11 cellular contexts compared by ENCODE assay signal in genomic region chr18:49859006-49859359, GRCh38. TPM values are rescaled to one million over a fixed set of nuclear protein-coding genes. Genes with fewer than 3 reads are reported as not detected.
DNase-seq lines count a peak whose midpoint lies in the region; ATAC-seq and TF ChIP-seq lines count a peak whose summit lies in the region.
"Had no signal": no experiment of that assay in that cellular context is flagged by ENCODE, and none has a peak within 500 bp of the region (broad histone marks: within the 10 kb centered on the region; RNA-seq: fewer than 3 reads in every experiment).

No MANE protein-coding gene starts in this region.

- no peak overlapping the region for H3K4me3 Mint-ChIP-seq in activated naive CD8-positive, alpha-beta T cell treated with anti-CD3 and anti-CD28 coated beads, Interleukin-2, amount 50 U/mL, for 24 hours
- H3K4me3 Mint-ChIP-seq: activated B cell treated with CpG ODN at 0.5 μM for 24 hours; activated CD8-positive, alpha-beta memory T cell treated with anti-CD3 and anti-CD28 coated beads, Interleukin-2, amount 10 ng/mL, durations not matched to agents 7 days and 5 days; CD8-positive, alpha-beta memory T cell had no signal

- no peaks in the 10 kb centered on the region for H3K36me3 Mint-ChIP-seq in activated naive CD8-positive, alpha-beta T cell treated with anti-CD3 and anti-CD28 coated beads, Interleukin-2, amount 50 U/mL, for 24 hours (ENCODE audit: low read depth)
- H3K36me3 Mint-ChIP-seq: activated CD8-positive, alpha-beta memory T cell treated with anti-CD3 and anti-CD28 coated beads, Interleukin-2, amount 10 ng/mL, durations not matched to agents 7 days and 5 days; CD8-positive, alpha-beta memory T cell had no signal

- H3K36me3 ChIP-seq in mucosa of descending colon (ENCODE audit: low read depth): no peaks in the 10 kb centered on the region

- peak; percentile 4 for TF ChIP-seq CTCF in mucosa of descending colon (IDR thresholded peaks at IDR 0.05)

- no peaks in the 10 kb centered on the region for H3K9me3 Mint-ChIP-seq in activated naive CD8-positive, alpha-beta T cell treated with anti-CD3 and anti-CD28 coated beads, Interleukin-2, amount 50 U/mL, for 24 hours
- H3K9me3 Mint-ChIP-seq: activated B cell treated with CpG ODN at 0.5 μM for 24 hours; CD8-positive, alpha-beta memory T cell had no signal

- H3K9me3 ChIP-seq in right cardiac atrium (ENCODE audit: control insufficient read depth, low read length) (no peaks in the 10 kb centered on the region), mucosa of descending colon (no peaks in the 10 kb centered on the region)

- intact Hi-C loops in right cardiac atrium (cut with DNase I): loop anchor here (2.0 to 10.0 kb wide), 4 partner anchors 294 to 348 kb away; partner anchors contain the start of gene LIPG (in 3 of the 4)
- intact Hi-C loops in Right ventricle myocardium inferior (cut with DNase I): loop anchor here (2.0 kb wide), 2 partner anchors 298 to 348 kb away; no protein-coding TSS in a partner anchor
- intact Hi-C loops in mucosa of descending colon (cut with DNase I, micrococcal nuclease): loop anchor here in 1 of 2 donors (2.0 kb wide), 1 partner anchor 350 kb away; no protein-coding TSS in a partner anchor

- no peaks in the 10 kb centered on the region for H3K27me3 ChIP-seq in right cardiac atrium (ENCODE audit: control insufficient read depth, insufficient read depth)

- H3K4me1 Mint-ChIP-seq in activated naive CD8-positive, alpha-beta T cell treated with anti-CD3 and anti-CD28 coated beads, Interleukin-2, amount 50 U/mL, for 24 hours: no peaks in the 10 kb centered on the region
- H3K4me1 Mint-ChIP-seq: activated B cell treated with CpG ODN at 0.5 μM for 24 hours; activated CD8-positive, alpha-beta memory T cell treated with anti-CD3 and anti-CD28 coated beads, Interleukin-2, amount 10 ng/mL, durations not matched to agents 7 days and 5 days had no signal

- ATAC-seq in right cardiac atrium (peak; percentile 24 to 47), Right ventricle myocardium inferior (no peak), mucosa of descending colon (peak; percentile 83)
- no peak for ATAC-seq in activated naive CD8-positive, alpha-beta T cell treated with anti-CD3 and anti-CD28 coated beads, Interleukin-2, amount 50 U/mL, for 24 hours
- ATAC-seq: activated CD8-positive, alpha-beta memory T cell treated with anti-CD3 and anti-CD28 coated beads, Interleukin-2, amount 10 ng/mL, durations not matched to agents 7 days and 5 days had no signal

- no peak for DNase-seq in right cardiac atrium
- DNase-seq in Right ventricle myocardium inferior (ENCODE audit: missing footprints): no peak
- no peak for DNase-seq in epithelial cell of prostate (ENCODE audit: low read depth, low spot score)
- peak; percentile 82 to 87 (median 82) for DNase-seq in mucosa of descending colon
- DNase-seq in T-helper 9 cell: no peak
- no peak for DNase-seq in activated naive CD8-positive, alpha-beta T cell treated with anti-CD3 and anti-CD28 coated beads, Interleukin-2, amount 50 U/mL, for 24 hours
- DNase-seq in mesenteric fat pad (ENCODE audit: low spot score): no peak
- DNase-seq in central memory CD4-positive, alpha-beta T cell: no peak
- DNase-seq: activated B cell treated with CpG ODN at 0.5 μM for 24 hours had no signal

- H3K4me1 ChIP-seq in right cardiac atrium (ENCODE audit: control insufficient read depth, insufficient read depth, low read length) (no peaks in the 10 kb centered on the region), mucosa of descending colon (ENCODE audit: low read depth) (peaks cover 27% of the 10 kb centered on the region)

- 58% methylated on average over 6 of the region's 6 CpGs for WGBS in right cardiac atrium

- H3K27ac ChIP-seq in right cardiac atrium (ENCODE audit: low read length) (no peak overlapping the region), epithelial cell of prostate (peak overlapping the region; percentile 53)

- no peak overlapping the region for H3K27ac Mint-ChIP-seq in activated naive CD8-positive, alpha-beta T cell treated with anti-CD3 and anti-CD28 coated beads, Interleukin-2, amount 50 U/mL, for 24 hours
- H3K27ac Mint-ChIP-seq: activated B cell treated with CpG ODN at 0.5 μM for 24 hours; activated CD8-positive, alpha-beta memory T cell treated with anti-CD3 and anti-CD28 coated beads, Interleukin-2, amount 10 ng/mL, durations not matched to agents 7 days and 5 days; CD8-positive, alpha-beta memory T cell had no signal

- H3K4me3 ChIP-seq in right cardiac atrium (ENCODE audit: low read length) (no peak overlapping the region), mucosa of descending colon (no peak overlapping the region)

- H3K27me3 Mint-ChIP-seq in activated naive CD8-positive, alpha-beta T cell treated with anti-CD3 and anti-CD28 coated beads, Interleukin-2, amount 50 U/mL, for 24 hours: no peaks in the 10 kb centered on the region
- H3K27me3 Mint-ChIP-seq: activated B cell treated with CpG ODN at 0.5 μM for 24 hours; activated CD8-positive, alpha-beta memory T cell treated with anti-CD3 and anti-CD28 coated beads, Interleukin-2, amount 10 ng/mL, durations not matched to agents 7 days and 5 days had no signal

RNA-seq across cellular contexts. Expression of gene ACAA2, which starts 45.6 kb away (rescaled TPM):
- total RNA-seq in right cardiac atrium: 100 to 1,000 TPM in 3 of 4 donors, 10 to 100 TPM in 1; 95.8 to 145 (median 123) TPM
- 146 TPM for polyA plus RNA-seq in right cardiac atrium
- total RNA-seq in Right ventricle myocardium inferior: 441 TPM
- total RNA-seq in mucosa of descending colon: 100 to 1,000 TPM; 148 to 332 (median 281) TPM
- 178 TPM for total RNA-seq in mesenteric fat pad

Comparison
In these comparisons a context has a peak if more than half of its experiments do, and no peak if none do; other contexts are left out.
1. ATAC-seq: peak in right cardiac atrium (2 of 2) and mucosa of descending colon (single experiment); none in Right ventricle myocardium inferior (single experiment) and activated naive CD8-positive, alpha-beta T cell treated with anti-CD3 and anti-CD28 coated beads, Interleukin-2, amount 50 U/mL, for 24 hours (single experiment).
2. DNase-seq: peak in mucosa of descending colon (3 of 3); none in right cardiac atrium (0 of 3), Right ventricle myocardium inferior (single experiment), epithelial cell of prostate (single experiment), T-helper 9 cell (single experiment), activated naive CD8-positive, alpha-beta T cell treated with anti-CD3 and anti-CD28 coated beads, Interleukin-2, amount 50 U/mL, for 24 hours (single experiment), mesenteric fat pad (single experiment) and central memory CD4-positive, alpha-beta T cell (single experiment).